In the genomic region with DNA sequence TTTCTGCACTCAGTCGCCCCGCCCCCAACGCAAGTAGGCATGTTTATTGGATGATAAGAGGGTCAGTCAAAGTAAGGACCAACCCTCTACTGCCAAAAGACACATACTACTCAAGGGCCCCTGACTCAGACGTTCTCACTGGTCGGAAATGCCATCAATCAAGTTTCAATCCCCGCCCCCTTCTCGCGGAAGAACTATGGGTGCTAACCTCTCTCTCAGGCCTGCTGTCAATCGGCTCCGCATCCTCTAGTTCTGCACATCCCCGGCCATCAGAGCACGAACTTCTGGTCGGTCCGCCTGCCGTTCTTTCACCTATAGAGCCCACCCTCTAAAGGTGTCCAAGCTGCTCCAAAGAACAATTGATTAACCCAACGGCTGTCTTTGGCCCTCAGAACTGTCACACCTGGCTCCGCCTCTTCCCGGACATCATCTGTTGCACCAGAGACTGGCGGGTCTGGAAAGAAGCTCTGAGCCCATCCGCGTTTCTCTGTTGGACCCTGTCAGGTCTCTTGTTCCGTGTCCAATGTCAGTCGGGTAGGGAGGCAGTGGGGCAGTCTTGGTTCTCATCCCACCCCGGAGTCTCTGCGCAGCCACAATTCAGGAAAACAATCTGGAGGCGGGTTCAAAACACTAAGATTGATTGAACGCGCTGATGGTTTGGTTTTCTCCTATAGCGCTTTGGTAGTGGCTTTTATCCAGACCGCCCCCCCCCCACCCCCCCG, we compare ENCODE assay signal across 8 cellular contexts. TPM values are rescaled to one million over a fixed set of nuclear protein-coding genes. Genes with fewer than 3 reads are reported as not detected.
A peak's percentile ranks its signal among the peaks of the same experiment; 100 is the strongest.
DNase-seq lines count a peak whose midpoint lies in the region; ATAC-seq and TF ChIP-seq lines count a peak whose summit lies in the region.

No MANE protein-coding gene starts in this region.

- no peaks in the 10 kb centered on the region for H3K27me3 Mint-ChIP-seq in WTC11 (ENCODE audit: low read depth)

- 0 to 46% (median 0%) methylated on average over 20 to 31 of the region's 31 CpGs for WGBS in spleen, 5 donors

- H3K27me3 ChIP-seq in spleen (replicated peaks in 1 of 7), result no peaks in the 10 kb centered on the region

- no peak for TF ChIP-seq POLR2A in spleen (IDR thresholded peaks at IDR 0.05)

- H3K9me3 ChIP-seq in spleen, result no peaks in the 10 kb centered on the region

- no peak for TF ChIP-seq CTCF in WTC11 (IDR thresholded peaks at IDR 0.05)
- no peak for TF ChIP-seq CTCF in spleen (IDR thresholded peaks at IDR 0.05 in 8 of 11, conservative IDR thresholded peaks at IDR 0.05 in 3 of 11)

- peak overlapping the region; percentile 68 for H3K27ac Mint-ChIP-seq in WTC11

- no peaks in the 10 kb centered on the region for H3K4me1 Mint-ChIP-seq in WTC11

- H3K4me3 ChIP-seq in spleen, result peak overlapping the region; percentile 37 to 77 (median 44)

- DNase-seq in AG08395 (ENCODE audit: low spot score) (peak; percentile 95), NCI-H2227 (lab: John Stamatoyannopoulos, UW; ENCODE audit: unreplicated experiment) (peak; percentile 98), WTC11 (ENCODE audit: low spot score) (peak; percentile 88), iris pigment epithelial cell (ENCODE audit: low read depth) (peak; percentile 96), spleen (peak; percentile 89)
- peak; percentile 90 for DNase-seq in central memory CD4-positive, alpha-beta T cell

- H3K4me1 ChIP-seq in spleen, result peaks cover 0 to 12% (median 7%) of the 10 kb centered on the region in 6 donors

- H3K4me3 Mint-ChIP-seq in WTC11, result peak overlapping the region; percentile 97

- H3K9me3 Mint-ChIP-seq in WTC11, result no peaks in the 10 kb centered on the region

- H3K36me3 Mint-ChIP-seq in WTC11, result no peaks in the 10 kb centered on the region

- peak overlapping the region; percentile 60 to 90 (median 83) for H3K27ac ChIP-seq in spleen

- CTCF ChIA-PET in WTC11 (lab: Charles Lee), result interaction anchor here (0.7 to 1.0 kb wide), 3 partner anchors 16 to 22 kb away, joined by 5 to 6 read pairs (median 6); partner anchors contain the start of genes NDUFB11 and RBM10

- H3K36me3 ChIP-seq in spleen, result no peaks in the 10 kb centered on the region

- intact Hi-C loops in spleen (cut with DNase I; ENCODE audit: low total_unique reads), result no loop called here

- POLR2A ChIA-PET in WTC11 (lab: Charles Lee), result interaction anchor here (1.7 kb wide), 1 partner anchor 16 kb away, joined by 5 read pairs; the partner anchor contains the start of genes NDUFB11 and RBM10

- ATAC-seq in GM18909 (IDR thresholded peaks at IDR 0.05; ENCODE audit: poor library complexity, unreplicated experiment), result peak; percentile 98
- ATAC-seq in HG03159 (IDR thresholded peaks at IDR 0.05; ENCODE audit: unreplicated experiment), result peak; percentile 96
- peak; percentile 100 for ATAC-seq in WTC11

TF ChIP-seq in WTC11, 78 proteins besides CTCF, POLR2A, EP300 and RAD21:
- TF ChIP-seq GTF2I (CRISPR knock-in tag; conservative IDR thresholded peaks at IDR 0.05) (no peak), TP53 (CRISPR knock-in tag; IDR thresholded peaks at IDR 0.05) (no peak), CREB1 (CRISPR knock-in tag; IDR thresholded peaks at IDR 0.05) (no peak), NFYB (CRISPR knock-in tag; conservative IDR thresholded peaks at IDR 0.05; ENCODE audit: low read depth) (peak; percentile 81), SP1 (CRISPR knock-in tag; conservative IDR thresholded peaks at IDR 0.05) (peak; percentile 65; the same call in 1 of the 2 replicates), EMX1 (CRISPR knock-in tag; IDR thresholded peaks at IDR 0.05) (no peak)
- TF ChIP-seq, protein P1, sequence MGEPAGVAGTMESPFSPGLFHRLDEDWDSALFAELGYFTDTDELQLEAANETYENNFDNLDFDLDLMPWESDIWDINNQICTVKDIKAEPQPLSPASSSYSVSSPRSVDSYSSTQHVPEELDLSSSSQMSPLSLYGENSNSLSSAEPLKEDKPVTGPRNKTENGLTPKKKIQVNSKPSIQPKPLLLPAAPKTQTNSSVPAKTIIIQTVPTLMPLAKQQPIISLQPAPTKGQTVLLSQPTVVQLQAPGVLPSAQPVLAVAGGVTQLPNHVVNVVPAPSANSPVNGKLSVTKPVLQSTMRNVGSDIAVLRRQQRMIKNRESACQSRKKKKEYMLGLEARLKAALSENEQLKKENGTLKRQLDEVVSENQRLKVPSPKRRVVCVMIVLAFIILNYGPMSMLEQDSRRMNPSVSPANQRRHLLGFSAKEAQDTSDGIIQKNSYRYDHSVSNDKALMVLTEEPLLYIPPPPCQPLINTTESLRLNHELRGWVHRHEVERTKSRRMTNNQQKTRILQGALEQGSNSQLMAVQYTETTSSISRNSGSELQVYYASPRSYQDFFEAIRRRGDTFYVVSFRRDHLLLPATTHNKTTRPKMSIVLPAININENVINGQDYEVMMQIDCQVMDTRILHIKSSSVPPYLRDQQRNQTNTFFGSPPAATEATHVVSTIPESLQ (CRISPR knock-in tag; IDR thresholded peaks at IDR 0.05), result no peak
TF ChIP-seq in WTC11: peak in this region for 2.

RNA-seq across cellular contexts. Expression of gene NDUFB11, which starts 15.2 kb away (rescaled TPM):
- 105 to 110 TPM (median 106 TPM) in 3 replicates for total RNA-seq in WTC11 (2021)
- total RNA-seq in spleen, result 10 to 100 TPM; 42.7 to 68.1 (median 51.8) TPM
- 10 to 100 TPM; 52.6 to 88.7 (median 77.5) TPM for polyA plus RNA-seq in spleen

RNA-seq across cellular contexts. Expression of gene RBM10, which starts 15.7 kb away (rescaled TPM):
- total RNA-seq in WTC11 (2021), result 65.6 to 66.1 TPM (median 65.8 TPM) in 3 replicates
- total RNA-seq in spleen, result 10 to 100 TPM; 24.5 to 38.4 (median 30.9) TPM
- polyA plus RNA-seq in spleen, result 10 to 100 TPM; 21.6 to 34.7 (median 27.7) TPM

RNA-seq across cellular contexts. Expression of gene RGN, which starts 51.1 kb away (rescaled TPM):
- total RNA-seq in WTC11 (2021) (1.6 to 2.7 TPM (median 1.6 TPM) in 3 replicates), spleen (1 to 10 TPM; 2.2 to 6.6 (median 5.8) TPM)
- 1 to 10 TPM; 1.3 to 5.8 (median 2.8) TPM for polyA plus RNA-seq in spleen

Comparison
In these comparisons a context has a peak if more than half of its experiments do, and no peak if none do; other contexts are left out.
1. Peak in every context shown above with its lines: DNase-seq, ATAC-seq, H3K4me3 ChIP-seq and H3K27ac ChIP-seq.